ENCODE assay signal across 11 cellular contexts in genomic region chr19:10009714-10010224, GRCh38. TPM values are rescaled to one million over a fixed set of nuclear protein-coding genes. Genes with fewer than 3 reads are reported as not detected.
DNase-seq lines count a peak whose midpoint lies in the region; ATAC-seq, FAIRE-seq and TF ChIP-seq lines count a peak whose summit lies in the region.
"Had no signal": no experiment of that assay in that cellular context is flagged by ENCODE, and none has a peak within 500 bp of the region (broad histone marks: within the 10 kb centered on the region; RNA-seq: fewer than 3 reads in every experiment).

No MANE protein-coding gene starts in this region.

- peaks cover 4% of the 10 kb centered on the region for H3K36me3 Mint-ChIP-seq in stimulated activated naive CD8-positive, alpha-beta T cell treated with anti-CD3 and anti-CD28 coated beads, Interleukin-15, Interleukin-2, amounts not matched to agents 100 ng/mL and 50 ng/mL, for 24 hours (ENCODE audit: low read depth)
- peaks cover 0 to 8% (median 3%) of the 10 kb centered on the region in 5 donors for H3K36me3 Mint-ChIP-seq in naive thymus-derived CD4-positive, alpha-beta T cell

- no peak overlapping the region for H3K27ac Mint-ChIP-seq in stimulated activated naive CD8-positive, alpha-beta T cell treated with anti-CD3 and anti-CD28 coated beads, Interleukin-15, Interleukin-2, amounts not matched to agents 100 ng/mL and 50 ng/mL, for 24 hours
- H3K27ac Mint-ChIP-seq in stimulated activated naive CD8-positive, alpha-beta T cell treated with anti-CD3 and anti-CD28 coated beads, Interleukin-15, amount 100 ng/mL, for 72 hours = no peak overlapping the region
- H3K27ac Mint-ChIP-seq in naive thymus-derived CD4-positive, alpha-beta T cell = peak overlapping the region in 2 of 9 donors; percentile 8 to 30

- H3K9me3 ChIP-seq in duodenal mucosa (ENCODE audit: control insufficient read depth in 1 of 2, low read length in 2 of 2) = no peaks in the 10 kb centered on the region
- H3K9me3 ChIP-seq in naive thymus-derived CD4-positive, alpha-beta T cell (ENCODE audit: control insufficient read depth in 2 of 3, low read length in 3 of 3) = no peaks in the 10 kb centered on the region
- no peaks in the 10 kb centered on the region for H3K9me3 ChIP-seq in vagina

- no peak for FAIRE-seq in RCC 7860 (lab: Jason Lieb, UNC)

- no peak for DNase-seq in stimulated activated naive CD8-positive, alpha-beta T cell treated with anti-CD3 and anti-CD28 coated beads, Interleukin-15, amount 100 ng/mL, for 72 hours
- DNase-seq in naive thymus-derived CD4-positive, alpha-beta T cell = no peak
- no peak for DNase-seq in vagina (ENCODE audit: extremely low spot score in 2 of 2)
- DNase-seq in RCC 7860 (ENCODE audit: low spot score) = no peak
- DNase-seq: NCI-H1105 treated with DMSO at 0.1 percent for 48 hours, SHP77 had no signal

- H3K4me1 ChIP-seq in duodenal mucosa (ENCODE audit: control insufficient read depth in 1 of 2, insufficient read depth in 2 of 2, low read length in 2 of 2) (peaks cover 5% of the 10 kb centered on the region in 2 donors), vagina (peaks cover 72% of the 10 kb centered on the region)
- H3K4me1 ChIP-seq in naive thymus-derived CD4-positive, alpha-beta T cell (ENCODE audit: control insufficient read depth in 2 of 2, insufficient read depth in 2 of 2, low read length in 2 of 2) = peaks cover 0 to 3% of the 10 kb centered on the region in 2 donors

- no peak for TF ChIP-seq CTCF in vagina (IDR thresholded peaks at IDR 0.05)

- no peak overlapping the region for H3K9ac ChIP-seq in duodenal mucosa (ENCODE audit: low read depth in 1 of 2, low read length in 2 of 2)

- POLR2A ChIA-PET in naive thymus-derived CD4-positive, alpha-beta T cell (lab: Charles Lee) = no interaction called here

- H3K36me3 ChIP-seq in duodenal mucosa (ENCODE audit: control insufficient read depth in 1 of 2, insufficient read depth in 2 of 2, low read length in 2 of 2) (no peaks in the 10 kb centered on the region), vagina (no peaks in the 10 kb centered on the region)
- no peaks in the 10 kb centered on the region for H3K36me3 ChIP-seq in naive thymus-derived CD4-positive, alpha-beta T cell (ENCODE audit: control insufficient read depth in 2 of 3, insufficient read depth in 3 of 3, low read length in 3 of 3)

- H3K27me3 ChIP-seq in duodenal mucosa (ENCODE audit: control insufficient read depth in 1 of 2, insufficient read depth in 2 of 2, low read length in 2 of 2) = peaks cover 14 to 25% of the 10 kb centered on the region in 2 donors
- H3K27me3 ChIP-seq in naive thymus-derived CD4-positive, alpha-beta T cell (ENCODE audit: control insufficient read depth in 2 of 2, insufficient read depth in 2 of 2, low read length in 2 of 2) = peaks cover 0 to 19% of the 10 kb centered on the region in 2 donors
- no peaks in the 10 kb centered on the region for H3K27me3 ChIP-seq in vagina

- no peaks in the 10 kb centered on the region for H3K9me3 Mint-ChIP-seq in stimulated activated naive CD8-positive, alpha-beta T cell treated with anti-CD3 and anti-CD28 coated beads, Interleukin-15, Interleukin-2, amounts not matched to agents 100 ng/mL and 50 ng/mL, for 24 hours
- H3K9me3 Mint-ChIP-seq in stimulated activated naive CD8-positive, alpha-beta T cell treated with anti-CD3 and anti-CD28 coated beads, Interleukin-15, amount 100 ng/mL, for 72 hours = no peaks in the 10 kb centered on the region
- H3K9me3 Mint-ChIP-seq in naive thymus-derived CD4-positive, alpha-beta T cell = peaks cover 0 to 10% (median 4%) of the 10 kb centered on the region in 11 donors

- H3K4me1 Mint-ChIP-seq in stimulated activated naive CD8-positive, alpha-beta T cell treated with anti-CD3 and anti-CD28 coated beads, Interleukin-15, Interleukin-2, amounts not matched to agents 100 ng/mL and 50 ng/mL, for 24 hours (ENCODE audit: low read depth) = peaks cover 47% of the 10 kb centered on the region
- H3K4me1 Mint-ChIP-seq in stimulated activated naive CD8-positive, alpha-beta T cell treated with anti-CD3 and anti-CD28 coated beads, Interleukin-15, amount 100 ng/mL, for 72 hours = peaks cover 42% of the 10 kb centered on the region
- H3K4me1 Mint-ChIP-seq in naive thymus-derived CD4-positive, alpha-beta T cell = peaks cover 6 to 30% (median 19%) of the 10 kb centered on the region in 7 donors

- intact Hi-C loops in naive thymus-derived CD4-positive, alpha-beta T cell (cut with micrococcal nuclease) = no loop called here
- intact Hi-C loops in vagina (cut with DNase I) = no loop called here

- peak overlapping the region; percentile 59 to 63 for H3K4me3 ChIP-seq in duodenal mucosa (ENCODE audit: low read depth in 1 of 2, low read length in 2 of 2)
- no peak overlapping the region for H3K4me3 ChIP-seq in naive thymus-derived CD4-positive, alpha-beta T cell (ENCODE audit: low read length)
- peak overlapping the region; percentile 47 to 49 for H3K4me3 ChIP-seq in vagina

- H3K27ac ChIP-seq in duodenal mucosa (ENCODE audit: low read depth, low read length) (no peak overlapping the region), vagina (peak overlapping the region; percentile 92)
- H3K27ac ChIP-seq in naive thymus-derived CD4-positive, alpha-beta T cell (ENCODE audit: low read depth, low read length) = no peak overlapping the region

- peaks cover 64% of the 10 kb centered on the region for H3K27me3 Mint-ChIP-seq in stimulated activated naive CD8-positive, alpha-beta T cell treated with anti-CD3 and anti-CD28 coated beads, Interleukin-15, Interleukin-2, amounts not matched to agents 100 ng/mL and 50 ng/mL, for 24 hours
- peaks cover 89% of the 10 kb centered on the region for H3K27me3 Mint-ChIP-seq in stimulated activated naive CD8-positive, alpha-beta T cell treated with anti-CD3 and anti-CD28 coated beads, Interleukin-15, amount 100 ng/mL, for 72 hours
- H3K27me3 Mint-ChIP-seq in naive thymus-derived CD4-positive, alpha-beta T cell = peaks cover 46 to 69% (median 65%) of the 10 kb centered on the region in 5 donors

- CTCF ChIA-PET in naive thymus-derived CD4-positive, alpha-beta T cell (lab: Charles Lee) = interaction anchor here (0.6 kb wide), 1 partner anchor 205 kb away, joined by 3 read pairs; no protein-coding TSS in a partner anchor

- no peak for ATAC-seq in stimulated activated naive CD8-positive, alpha-beta T cell treated with anti-CD3 and anti-CD28 coated beads, Interleukin-15, amount 100 ng/mL, for 72 hours
- ATAC-seq in naive thymus-derived CD4-positive, alpha-beta T cell = no peak
- ATAC-seq in HG03159 (IDR thresholded peaks at IDR 0.05; ENCODE audit: unreplicated experiment) (no peak), HG03460 (IDR thresholded peaks at IDR 0.05; ENCODE audit: unreplicated experiment) (no peak)

- H3K4me3 Mint-ChIP-seq in stimulated activated naive CD8-positive, alpha-beta T cell treated with anti-CD3 and anti-CD28 coated beads, Interleukin-15, Interleukin-2, amounts not matched to agents 100 ng/mL and 50 ng/mL, for 24 hours = peak overlapping the region; percentile 27
- peak overlapping the region in 1 of 2 donors; percentile 42 for H3K4me3 Mint-ChIP-seq in stimulated activated naive CD8-positive, alpha-beta T cell treated with anti-CD3 and anti-CD28 coated beads, Interleukin-15, amount 100 ng/mL, for 72 hours
- peak overlapping the region in 8 of 10 donors; percentile 10 to 68 (median 46) for H3K4me3 Mint-ChIP-seq in naive thymus-derived CD4-positive, alpha-beta T cell

- TF ChIP-seq POLR2A in vagina (IDR thresholded peaks at IDR 0.05) = no peak

RNA-seq across cellular contexts. Expression of gene COL5A3, which starts 0.5 kb away (rescaled TPM):
- total RNA-seq in naive thymus-derived CD4-positive, alpha-beta T cell = 1 to 10 TPM in 1 of 5 experiments, under 1 TPM in 3, not detected in 1; 0.05 to 1.9 (median 0.09) TPM
- not detected for polyA plus RNA-seq in naive thymus-derived CD4-positive, alpha-beta T cell
- 13.3 TPM for total RNA-seq in vagina

RNA-seq across cellular contexts. Expression of gene RDH8, which starts 3.5 kb away (rescaled TPM):
- total RNA-seq in naive thymus-derived CD4-positive, alpha-beta T cell = not detected
- polyA plus RNA-seq in naive thymus-derived CD4-positive, alpha-beta T cell = not detected
- total RNA-seq in vagina = not detected
- total RNA-seq: dermis microvascular lymphatic vessel endothelial cell had no signal
